Comparison of ENCODE assay signal across 1 cellular context in genomic region chr2:27320958-27321543, GRCh38.
A peak's percentile ranks its signal among the peaks of the same experiment; 100 is the strongest.
TF ChIP-seq lines count a peak whose summit lies in the region.

No MANE protein-coding gene starts in this region.

TF ChIP-seq in K562, 482 proteins besides CTCF, POLR2A, EP300 and RAD21 (continued from another document):
- TF ChIP-seq E2F1 (CRISPR knock-in tag; IDR thresholded peaks at IDR 0.05), result no peak
- TF ChIP-seq GABPA (tag; conservative IDR thresholded peaks at IDR 0.05; ENCODE audit: low read depth), result 0 out of 2 replicates have a peak, but pooled peaks have one; percentile 19
- no peak for TF ChIP-seq EWSR1 (IDR thresholded peaks at IDR 0.05; ENCODE audit: borderline replicate concordance, low read depth, partially characterized antibody)
- no peak for TF ChIP-seq RBM22 (IDR thresholded peaks at IDR 0.05; ENCODE audit: low read depth, low read length, poor library complexity, severe bottlenecking)
- TF ChIP-seq PRPF4 (IDR thresholded peaks at IDR 0.05; ENCODE audit: insufficient read depth, low read depth, low read length, poor library complexity, severe bottlenecking), result no peak
- TF ChIP-seq KDM1A (IDR thresholded peaks at IDR 0.05), result peak in 1 of 2 experiments; percentile 29; a peak in 1 of 4 replicates
- no peak for TF ChIP-seq ZC3H4 (CRISPR knock-in tag; IDR thresholded peaks at IDR 0.05; ENCODE audit: borderline replicate concordance)
- no peak for TF ChIP-seq SAFB (IDR thresholded peaks at IDR 0.05; ENCODE audit: borderline replicate concordance, low read depth, low read length)
- no peak for TF ChIP-seq CBX5 (IDR thresholded peaks at IDR 0.05; ENCODE audit: borderline replicate concordance, low read depth)
- no peak for TF ChIP-seq ZNF282 (CRISPR knock-in tag; IDR thresholded peaks at IDR 0.05)
- TF ChIP-seq FOXK1 (CRISPR knock-in tag; IDR thresholded peaks at IDR 0.05; ENCODE audit: borderline replicate concordance), result no peak
- no peak for TF ChIP-seq HMBOX1 (IDR thresholded peaks at IDR 0.05)
- TF ChIP-seq CEBPB (tag; IDR thresholded peaks at IDR 0.05), result no peak
- TF ChIP-seq ATF4 (CRISPR knock-in tag; IDR thresholded peaks at IDR 0.05), result no peak
- no peak for TF ChIP-seq SRSF1 (IDR thresholded peaks at IDR 0.05; ENCODE audit: low read depth, low read length)
- no peak for TF ChIP-seq ZNF140 (CRISPR knock-in tag; IDR thresholded peaks at IDR 0.05)
- TF ChIP-seq MED1 (CRISPR knock-in tag; IDR thresholded peaks at IDR 0.05; ENCODE audit: borderline replicate concordance), result no peak
- TF ChIP-seq HDAC6 (IDR thresholded peaks at IDR 0.05; ENCODE audit: low read depth, low read length), result no peak
- no peak for TF ChIP-seq ZNF586 (CRISPR knock-in tag; conservative IDR thresholded peaks at IDR 0.05)
- no peak for TF ChIP-seq ZNF507 (tag; conservative IDR thresholded peaks at IDR 0.05)
- TF ChIP-seq TRIM25 (IDR thresholded peaks at IDR 0.05; ENCODE audit: borderline replicate concordance), result no peak
- TF ChIP-seq BRD9 (IDR thresholded peaks at IDR 0.05; ENCODE audit: low read depth, partially characterized antibody), result no peak
- no peak for TF ChIP-seq CHD1 (IDR thresholded peaks at IDR 0.05; ENCODE audit: low read length)
- 0 out of 4 replicates have a peak, but pooled peaks of 1 of the 2 experiments have one; percentile 35 for TF ChIP-seq SIN3A (IDR thresholded peaks at IDR 0.05; ENCODE audit: borderline replicate concordance in 2 of 2, control insufficient read depth in 1 of 2, low read depth in 2 of 2, low read length in 2 of 2)
- no peak for TF ChIP-seq ZBTB5 (IDR thresholded peaks at IDR 0.05)
- no peak for TF ChIP-seq ZBTB2 (IDR thresholded peaks at IDR 0.05)
- no peak for TF ChIP-seq CHCHD3 (CRISPR knock-in tag; IDR thresholded peaks at IDR 0.05)
- 0 out of 2 replicates have a peak, but pooled peaks have one; percentile 19 for TF ChIP-seq NFE2 (IDR thresholded peaks at IDR 0.05; ENCODE audit: low read depth)
- no peak for TF ChIP-seq BCOR (IDR thresholded peaks at IDR 0.05)
- TF ChIP-seq DACH1 (IDR thresholded peaks at IDR 0.05; ENCODE audit: partially characterized antibody), result no peak
- TF ChIP-seq SRSF3 (IDR thresholded peaks at IDR 0.05; ENCODE audit: insufficient read depth, low read length), result no peak
- peak; percentile 89 for TF ChIP-seq PKNOX1 (IDR thresholded peaks at IDR 0.05)
- TF ChIP-seq ZBTB33 (CRISPR knock-in tag; IDR thresholded peaks at IDR 0.05), result no peak
- TF ChIP-seq POLR3A (IDR thresholded peaks at IDR 0.05; ENCODE audit: borderline replicate concordance, extremely low read depth, insufficient read depth, insufficient read length), result no peak
- no peak for TF ChIP-seq BACH1 (tag; IDR thresholded peaks at IDR 0.05)
- TF ChIP-seq ZNF217 (CRISPR knock-in tag; IDR thresholded peaks at IDR 0.05), result no peak
- TF ChIP-seq CREM (IDR thresholded peaks at IDR 0.05; ENCODE audit: low read depth), result peak; percentile 92
- TF ChIP-seq ZNF589 (CRISPR knock-in tag; IDR thresholded peaks at IDR 0.05; ENCODE audit: low read depth), result no peak
- TF ChIP-seq HEY1 (CRISPR knock-in tag; IDR thresholded peaks at IDR 0.05; ENCODE audit: borderline replicate concordance), result no peak
- no peak for TF ChIP-seq ZNF766 (CRISPR knock-in tag; conservative IDR thresholded peaks at IDR 0.05)
- no peak for TF ChIP-seq NR4A1 (CRISPR knock-in tag; IDR thresholded peaks at IDR 0.05)
- TF ChIP-seq NR4A1 (tag; IDR thresholded peaks at IDR 0.05), result no peak
- peak; percentile 48; the same call in 1 of the 2 replicates for TF ChIP-seq MTA1 (IDR thresholded peaks at IDR 0.05; ENCODE audit: borderline replicate concordance)
- TF ChIP-seq KAT2B (IDR thresholded peaks at IDR 0.05; ENCODE audit: low read depth, low read length), result no peak
- TF ChIP-seq SMC3 (conservative IDR thresholded peaks at IDR 0.05; ENCODE audit: insufficient read depth, low read depth, low read length), result peak; percentile 42; the same call in 1 of the 2 replicates
